In genomic region chr15:35252351-35252865, GRCh38 we compare ENCODE assay signal across 15 cellular contexts.
"Had no signal": no experiment of that assay in that cellular context is flagged by ENCODE, and none has a peak within 500 bp of the region (broad histone marks: within the 10 kb centered on the region; RNA-seq: fewer than 3 reads in every experiment).

No MANE protein-coding gene starts in this region.

- H3K27ac ChIP-seq: pancreas, thoracic aorta, upper lobe of right lung had no signal

- H3K4me3 Mint-ChIP-seq: activated naive CD4-positive, alpha-beta T cell treated with anti-CD3 and anti-CD28 coated beads for 36 hours; activated naive CD8-positive, alpha-beta T cell treated with anti-CD3 and anti-CD28 coated beads, Interleukin-2, amount 50 U/mL, for 24 hours; activated T-helper 17 cell treated with anti-CD3 and anti-CD28 coated beads, Interleukin-2, amount 50 U/mL, for 72 hours; stimulated activated effector memory CD8-positive, alpha-beta T cell treated with anti-CD3 and anti-CD28 coated beads, Interleukin-12 subunit alpha, Interleukin-12 subunit beta, amount 100 ng/mL, for 72 hours had no signal

- H3K27me3 ChIP-seq: pancreas, upper lobe of right lung had no signal

- H3K36me3 ChIP-seq: pancreas, thoracic aorta, upper lobe of right lung had no signal

- H3K4me1 Mint-ChIP-seq: activated naive CD8-positive, alpha-beta T cell treated with anti-CD3 and anti-CD28 coated beads, Interleukin-2, amount 50 U/mL, for 24 hours; activated T-helper 17 cell treated with anti-CD3 and anti-CD28 coated beads, Interleukin-2, amount 50 U/mL, for 72 hours; stimulated activated effector memory CD8-positive, alpha-beta T cell treated with anti-CD3 and anti-CD28 coated beads, Interleukin-12 subunit alpha, Interleukin-12 subunit beta, amount 100 ng/mL, for 72 hours had no signal

- H3K36me3 Mint-ChIP-seq: stimulated activated effector memory CD8-positive, alpha-beta T cell treated with anti-CD3 and anti-CD28 coated beads, Interleukin-12 subunit alpha, Interleukin-12 subunit beta, amount 100 ng/mL, for 72 hours had no signal

- H3K27me3 Mint-ChIP-seq: activated naive CD8-positive, alpha-beta T cell treated with anti-CD3 and anti-CD28 coated beads, Interleukin-2, amount 50 U/mL, for 24 hours; activated T-helper 17 cell treated with anti-CD3 and anti-CD28 coated beads, Interleukin-2, amount 50 U/mL, for 72 hours had no signal

- H3K4me1 ChIP-seq: pancreas, upper lobe of right lung had no signal

- H3K27ac Mint-ChIP-seq: activated naive CD4-positive, alpha-beta T cell treated with anti-CD3 and anti-CD28 coated beads for 36 hours; activated naive CD8-positive, alpha-beta T cell treated with anti-CD3 and anti-CD28 coated beads, Interleukin-2, amount 50 U/mL, for 24 hours; activated T-helper 17 cell treated with anti-CD3 and anti-CD28 coated beads, Interleukin-2, amount 50 U/mL, for 72 hours; stimulated activated effector memory CD8-positive, alpha-beta T cell treated with anti-CD3 and anti-CD28 coated beads, Interleukin-12 subunit alpha, Interleukin-12 subunit beta, amount 100 ng/mL, for 72 hours had no signal

- H3K4me3 ChIP-seq: lung, pancreas, thoracic aorta, upper lobe of right lung had no signal

- H3K9me3 Mint-ChIP-seq: activated naive CD4-positive, alpha-beta T cell treated with anti-CD3 and anti-CD28 coated beads for 36 hours; activated naive CD8-positive, alpha-beta T cell treated with anti-CD3 and anti-CD28 coated beads, Interleukin-2, amount 50 U/mL, for 24 hours; activated T-helper 17 cell treated with anti-CD3 and anti-CD28 coated beads, Interleukin-2, amount 50 U/mL, for 72 hours; stimulated activated effector memory CD8-positive, alpha-beta T cell treated with anti-CD3 and anti-CD28 coated beads, Interleukin-12 subunit alpha, Interleukin-12 subunit beta, amount 100 ng/mL, for 72 hours had no signal

- H3K9me3 ChIP-seq: pancreas, thoracic aorta, upper lobe of right lung had no signal

- DNase-seq: activated CD4-positive, alpha-beta T cell treated with anti-CD3 and anti-CD28 coated beads for 1 hour; activated CD4-positive, alpha-beta T cell treated with anti-CD3 and anti-CD28 coated beads, Interleukin-2, amount 50 U/mL, for 4 hours; activated naive CD4-positive, alpha-beta T cell treated with anti-CD3 and anti-CD28 coated beads for 36 hours; activated naive CD8-positive, alpha-beta T cell treated with anti-CD3 and anti-CD28 coated beads, Interleukin-2, amount 50 U/mL, for 24 hours; left cardiac atrium; midbrain; pancreas; retina; stimulated activated CD4-positive, alpha-beta T cell treated with anti-CD3 and anti-CD28 coated beads, Interleukin-12 subunit alpha, Interleukin-12 subunit beta, amount 100 ng/mL, for 4 hours; stimulated activated CD4-positive, alpha-beta T cell treated with anti-CD3 and anti-CD28 coated beads, Interleukin-2, amount 100 ng/mL, for 24 hours; upper lobe of right lung had no signal

- ATAC-seq: activated naive CD8-positive, alpha-beta T cell treated with anti-CD3 and anti-CD28 coated beads, Interleukin-2, amount 50 U/mL, for 24 hours; activated T-helper 17 cell treated with anti-CD3 and anti-CD28 coated beads, Interleukin-2, amount 50 U/mL, for 72 hours; left cardiac atrium; pancreas; stimulated activated effector memory CD8-positive, alpha-beta T cell treated with anti-CD3 and anti-CD28 coated beads, Interleukin-12 subunit alpha, Interleukin-12 subunit beta, amount 100 ng/mL, for 72 hours; upper lobe of right lung had no signal
